21 cellular contexts compared by ENCODE assay signal in the genomic region with DNA sequence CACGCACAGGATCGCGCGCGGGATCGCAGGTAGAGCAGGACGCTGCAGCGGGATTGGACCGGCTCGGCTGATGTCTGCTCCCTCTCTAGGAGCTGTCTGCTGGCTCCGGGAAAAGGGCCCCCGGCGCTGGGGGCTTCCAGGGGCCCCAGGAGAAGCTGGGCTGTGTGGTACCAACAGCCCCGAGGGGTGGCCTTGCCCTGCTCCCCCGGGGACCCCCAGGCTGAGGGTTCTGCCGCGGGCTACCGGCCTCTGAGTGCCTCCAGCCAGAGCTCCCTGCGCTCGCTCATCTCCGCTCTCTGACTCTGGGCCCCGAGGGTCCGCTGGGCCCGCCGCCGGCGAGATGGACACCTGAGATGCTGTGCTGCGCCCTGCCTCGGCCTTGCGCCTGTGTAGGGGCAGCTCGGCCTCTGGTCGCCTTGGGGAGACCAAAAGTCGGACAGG. TPM values are rescaled to one million over a fixed set of nuclear protein-coding genes. Genes with fewer than 3 reads are reported as not detected.
DNase-seq lines count a peak whose midpoint lies in the region; ATAC-seq and TF ChIP-seq lines count a peak whose summit lies in the region.
"Had no signal": no experiment of that assay in that cellular context is flagged by ENCODE, and none has a peak within 500 bp of the region (broad histone marks: within the 10 kb centered on the region; RNA-seq: fewer than 3 reads in every experiment).

No MANE protein-coding gene starts in this region.

- H3K27me3 Mint-ChIP-seq in CD4-positive, alpha-beta T cell: peaks cover 42% of the 10 kb centered on the region
- H3K27me3 Mint-ChIP-seq in H9 (ENCODE audit: low read depth) (peaks cover 25% of the 10 kb centered on the region), natural killer cell (ENCODE audit: low read depth in 2 of 2) (peaks cover 10 to 13% of the 10 kb centered on the region in 2 donors)
- peaks cover 21% of the 10 kb centered on the region for H3K27me3 Mint-ChIP-seq in activated T-helper 2 cell treated with anti-CD3 and anti-CD28 coated beads, Interferon-gamma antibody, Interleukin-2, Interleukin-4, amounts not matched to agents 10 μg/mL and 5 μg/mL and 100 μg/mL, durations not matched to agents 14 hours and 24 hours and 36 hours (ENCODE audit: low read depth)

- H2BK5ac ChIP-seq in H9 (ENCODE audit: insufficient read length, low read length): no peak overlapping the region

- no peaks in the 10 kb centered on the region for H3K79me1 ChIP-seq in H9 (ENCODE audit: insufficient read depth, low read depth, low read length, poor library complexity, severe bottlenecking)

- POLR2A ChIA-PET in CD4-positive, alpha-beta T cell (lab: Charles Lee): interaction anchor here (5.0 kb wide), 1 partner anchor 13 kb away, joined by 22 read pairs; the partner anchor contains the start of gene PKMYT1

- no peak overlapping the region for H3K27ac ChIP-seq in CD4-positive, alpha-beta T cell (ENCODE audit: low read depth, low read length)
- no peak overlapping the region for H3K27ac ChIP-seq in H9 (ENCODE audit: insufficient read length, low read depth, low read length)
- H3K27ac ChIP-seq in prostate gland: no peak overlapping the region
- H3K27ac ChIP-seq: adrenal gland, foreskin keratinocyte, GM23248, tibial nerve had no signal

- DNase-seq in CD4-positive, alpha-beta T cell: no peak
- DNase-seq in H9 (no peak), natural killer cell (no peak), prostate gland (ENCODE audit: low spot score) (no peak), nucleus accumbens (lab: John Stamatoyannopoulos, UW) (no peak)
- no peak for DNase-seq in activated T-helper 2 cell treated with anti-CD3 and anti-CD28 coated beads, Interferon-gamma antibody, Interleukin-2, Interleukin-4, amounts not matched to agents 10 μg/mL and 5 μg/mL and 100 μg/mL, durations not matched to agents 14 hours and 24 hours and 36 hours (ENCODE audit: low spot score)
- DNase-seq: cerebellar nuclear complex; foreskin keratinocyte; NCI-H2029; NCI-H524 treated with DMSO at 0.1 percent for 48 hours; stimulated activated CD4-positive, alpha-beta T cell treated with anti-CD3 and anti-CD28 coated beads, Interleukin-1b, Interleukin-23, amount 100 ng/mL, for 48 hours had no signal

- H2BK120ac ChIP-seq in H9 (ENCODE audit: low read depth, low read length, poor library complexity, severe bottlenecking): no peak overlapping the region

- peaks cover 28% of the 10 kb centered on the region for H3K4me1 Mint-ChIP-seq in CD4-positive, alpha-beta T cell (ENCODE audit: low read depth)
- H3K4me1 Mint-ChIP-seq in H9: peaks cover 22 to 28% of the 10 kb centered on the region in 2 experiments
- H3K4me1 Mint-ChIP-seq in activated T-helper 2 cell treated with anti-CD3 and anti-CD28 coated beads, Interferon-gamma antibody, Interleukin-2, Interleukin-4, amounts not matched to agents 10 μg/mL and 5 μg/mL and 100 μg/mL, durations not matched to agents 14 hours and 24 hours and 36 hours (ENCODE audit: low read depth): peaks cover 23% of the 10 kb centered on the region
- peaks cover 10 to 36% of the 10 kb centered on the region in 2 donors for H3K4me1 Mint-ChIP-seq in natural killer cell

- H3K9me3 Mint-ChIP-seq in CD4-positive, alpha-beta T cell: no peaks in the 10 kb centered on the region
- H3K9me3 Mint-ChIP-seq in H9 (no peaks in the 10 kb centered on the region), natural killer cell (no peaks in the 10 kb centered on the region)
- no peaks in the 10 kb centered on the region for H3K9me3 Mint-ChIP-seq in activated T-helper 2 cell treated with anti-CD3 and anti-CD28 coated beads, Interferon-gamma antibody, Interleukin-2, Interleukin-4, amounts not matched to agents 10 μg/mL and 5 μg/mL and 100 μg/mL, durations not matched to agents 14 hours and 24 hours and 36 hours

- H3K27ac Mint-ChIP-seq in CD4-positive, alpha-beta T cell: no peak overlapping the region
- H3K27ac Mint-ChIP-seq in H9 (no peak overlapping the region; a peak in 1 of 7 replicates), natural killer cell (peak overlapping the region in 1 of 2 donors; percentile 35)
- H3K27ac Mint-ChIP-seq in activated T-helper 2 cell treated with anti-CD3 and anti-CD28 coated beads, Interferon-gamma antibody, Interleukin-2, Interleukin-4, amounts not matched to agents 10 μg/mL and 5 μg/mL and 100 μg/mL, durations not matched to agents 14 hours and 24 hours and 36 hours: no peak overlapping the region

- H3K36me3 Mint-ChIP-seq in CD4-positive, alpha-beta T cell (ENCODE audit: low read depth): no peaks in the 10 kb centered on the region
- peaks cover 4 to 17% (median 15%) of the 10 kb centered on the region in 3 experiments; a peak in 6 of 7 replicates for H3K36me3 Mint-ChIP-seq in H9 (ENCODE audit: insufficient read depth in 1 of 3, low read depth in 3 of 3)
- peaks cover 23% of the 10 kb centered on the region for H3K36me3 Mint-ChIP-seq in activated T-helper 2 cell treated with anti-CD3 and anti-CD28 coated beads, Interferon-gamma antibody, Interleukin-2, Interleukin-4, amounts not matched to agents 10 μg/mL and 5 μg/mL and 100 μg/mL, durations not matched to agents 14 hours and 24 hours and 36 hours (ENCODE audit: low read depth)
- no peaks in the 10 kb centered on the region for H3K36me3 Mint-ChIP-seq in natural killer cell

- no peak overlapping the region for H4K8ac ChIP-seq in H9 (replicated peaks; ENCODE audit: insufficient read length, low read depth, low read length)

- no peak overlapping the region for H2AK5ac ChIP-seq in H9 (ENCODE audit: insufficient read length, low read length)

- H3K9ac ChIP-seq in H9 (ENCODE audit: extremely low read depth, insufficient read length, low read length): no peak overlapping the region
- H3K9ac ChIP-seq: GM23248 had no signal

- no peaks in the 10 kb centered on the region; the same call in 1 of the 2 replicates for H3K4me1 ChIP-seq in H9 (ENCODE audit: insufficient read depth, low read length)
- H3K4me1 ChIP-seq in prostate gland (replicated peaks): peaks cover 35% of the 10 kb centered on the region
- H3K4me1 ChIP-seq: foreskin keratinocyte had no signal

- no peak for ATAC-seq in CD4-positive, alpha-beta T cell (ENCODE audit: poor library complexity)
- ATAC-seq in natural killer cell: no peak
- no peak for ATAC-seq in GM18502 (IDR thresholded peaks at IDR 0.05; ENCODE audit: poor library complexity, unreplicated experiment)
- ATAC-seq in GM21390 (IDR thresholded peaks at IDR 0.05; ENCODE audit: unreplicated experiment): no peak
- ATAC-seq: foreskin keratinocyte had no signal

- CTCF ChIA-PET in CD4-positive, alpha-beta T cell (lab: Charles Lee): interaction anchor here (1.2 kb wide), 1 partner anchor 64 kb away, joined by 3 read pairs; no protein-coding TSS in a partner anchor

- no peak overlapping the region for H3K4me3 ChIP-seq in prostate gland

- H3T11ph ChIP-seq in H9 (ENCODE audit: low read length): no peak overlapping the region

- H2BK15ac ChIP-seq in H9 (ENCODE audit: low read depth, low read length): no peak overlapping the region

- intact Hi-C loops in CD4-positive, alpha-beta T cell (cut with DNase I, micrococcal nuclease): no loop called here
- intact Hi-C loops in activated T-helper 2 cell treated with anti-CD3 and anti-CD28 coated beads, Interferon-gamma antibody, Interleukin-2, Interleukin-4, amounts not matched to agents 10 μg/mL and 5 μg/mL and 100 μg/mL, durations not matched to agents 14 hours and 24 hours and 36 hours (cut with micrococcal nuclease): loop anchor here (2.0 kb wide), 2 partner anchors 15 to 63 kb away; no protein-coding TSS in a partner anchor
- intact Hi-C loops in natural killer cell (cut with micrococcal nuclease) (no loop called here), prostate gland (cut with DNase I) (no loop called here)

- H3K36me3 ChIP-seq in prostate gland: no peaks in the 10 kb centered on the region
- H3K36me3 ChIP-seq: adrenal gland, Peyer's patch had no signal

- no peak overlapping the region for H3K23ac ChIP-seq in H9 (ENCODE audit: insufficient read length, low read depth, low read length)

- TF ChIP-seq CTCF in CD4-positive, alpha-beta T cell (IDR thresholded peaks at IDR 0.05): no peak
- no peak for TF ChIP-seq CTCF in H9 (conservative IDR thresholded peaks at IDR 0.05)
- no peak for TF ChIP-seq CTCF in natural killer cell (IDR thresholded peaks at IDR 0.05)
- no peak for TF ChIP-seq CTCF in prostate gland (IDR thresholded peaks at IDR 0.05)

- H4K91ac ChIP-seq in H9 (ENCODE audit: insufficient read length, low read depth, low read length): no peak overlapping the region

- peaks cover 3% of the 10 kb centered on the region for H4K20me1 ChIP-seq in H9 (ENCODE audit: control insufficient read depth, insufficient read depth, insufficient read length)

- H2BK12ac ChIP-seq in H9 (ENCODE audit: insufficient read length, low read depth, low read length): no peak overlapping the region

- TF ChIP-seq POLR2A in prostate gland (IDR thresholded peaks at IDR 0.05): no peak

- no peak overlapping the region for H3K14ac ChIP-seq in H9 (ENCODE audit: insufficient read depth, low read length)

- H3K4me3 Mint-ChIP-seq in CD4-positive, alpha-beta T cell: peak overlapping the region; percentile 81
- H3K4me3 Mint-ChIP-seq in H9 (peak overlapping the region; percentile 64 to 77; a peak in 4 of 5 replicates), natural killer cell (peak overlapping the region; percentile 73)
- peak overlapping the region; percentile 8 for H3K4me3 Mint-ChIP-seq in activated T-helper 2 cell treated with anti-CD3 and anti-CD28 coated beads, Interferon-gamma antibody, Interleukin-2, Interleukin-4, amounts not matched to agents 10 μg/mL and 5 μg/mL and 100 μg/mL, durations not matched to agents 14 hours and 24 hours and 36 hours (ENCODE audit: low read depth)

- no peak overlapping the region for H2BK20ac ChIP-seq in H9 (ENCODE audit: low read depth, low read length, poor library complexity, severe bottlenecking)

- H3K4ac ChIP-seq in H9 (ENCODE audit: low read depth, low read length): no peak overlapping the region

- H3K18ac ChIP-seq in H9 (ENCODE audit: insufficient read length, low read depth, low read length): no peak overlapping the region

- no peak overlapping the region for H4K5ac ChIP-seq in H9 (ENCODE audit: insufficient read length, low read depth, low read length)

- H3K23me2 ChIP-seq in H9 (ENCODE audit: insufficient read length, low read depth, low read length, poor library complexity, severe bottlenecking): peaks cover 18% of the 10 kb centered on the region

- H2AFZ ChIP-seq in H9 (ENCODE audit: low read length): no peak overlapping the region

- H3K9me3 ChIP-seq in CD4-positive, alpha-beta T cell (ENCODE audit: control insufficient read depth, low read length): no peaks in the 10 kb centered on the region
- H3K9me3 ChIP-seq in H9 (ENCODE audit: control insufficient read depth, low read depth, low read length) (no peaks in the 10 kb centered on the region), prostate gland (no peaks in the 10 kb centered on the region)
- H3K9me3 ChIP-seq: adrenal gland, Peyer's patch, tibial nerve had no signal

- H3K79me2 ChIP-seq in H9 (ENCODE audit: insufficient read depth, low read length): no peaks in the 10 kb centered on the region

- no peak overlapping the region for H3K56ac ChIP-seq in H9 (ENCODE audit: insufficient read length, low read depth, low read length)

- H3K4me2 ChIP-seq in H9 (ENCODE audit: insufficient read depth, insufficient read length, low read length): no peak overlapping the region

- H3K27me3 ChIP-seq in CD4-positive, alpha-beta T cell (ENCODE audit: control insufficient read depth, insufficient read depth, low read length): peaks cover 58% of the 10 kb centered on the region
- H3K27me3 ChIP-seq in H9 (ENCODE audit: insufficient read depth, low read length) (no peaks in the 10 kb centered on the region), prostate gland (replicated peaks; ENCODE audit: insufficient read depth) (no peaks in the 10 kb centered on the region)

- WGBS in H9 (ENCODE audit: extremely low coverage, insufficient read length, low lambda C conversion rate): no CpG with 5 or more reads among the region's 33 CpGs
- WGBS in prostate gland: 47% methylated on average over 32 of the region's 33 CpGs

RNA-seq across cellular contexts. Expression of gene PAQR4, which starts 1.4 kb away (rescaled TPM):
- under 1 TPM; 0.39 to 0.44 TPM for total RNA-seq in CD4-positive, alpha-beta T cell
- 32.1 and 33.3 TPM in 2 replicates for total RNA-seq in H9 (2021)
- total RNA-seq in activated T-helper 2 cell treated with anti-CD3 and anti-CD28 coated beads, Interferon-gamma antibody, Interleukin-2, Interleukin-4, amounts not matched to agents 10 μg/mL and 5 μg/mL and 100 μg/mL, durations not matched to agents 14 hours and 24 hours and 36 hours: 46.9 and 49.9 TPM in 2 replicates
- 1 to 10 TPM; 2.9 to 4.4 (median 3.5) TPM for total RNA-seq in natural killer cell
- total RNA-seq in prostate gland: 10 to 100 TPM in 1 of 2 donors, 1 to 10 TPM in 1; 9.1 to 25.1 TPM

RNA-seq across cellular contexts. Expression of gene KREMEN2, which starts 3.7 kb away (rescaled TPM):
- total RNA-seq in CD4-positive, alpha-beta T cell: not detected
- 12.8 and 14.6 TPM in 2 replicates for total RNA-seq in H9 (2021)
- total RNA-seq in activated T-helper 2 cell treated with anti-CD3 and anti-CD28 coated beads, Interferon-gamma antibody, Interleukin-2, Interleukin-4, amounts not matched to agents 10 μg/mL and 5 μg/mL and 100 μg/mL, durations not matched to agents 14 hours and 24 hours and 36 hours: 0.09 TPM in 1 of 2 replicates, not detected in the other
- total RNA-seq in natural killer cell: under 1 TPM in 1 of 3 donors, not detected in 2; 0.16 TPM
- 1 to 10 TPM; 1.4 to 4.0 TPM for total RNA-seq in prostate gland
- total RNA-seq: adrenal gland, GM23248, tibial nerve had no signal

RNA-seq across cellular contexts. Expression of gene PKMYT1, which starts 12.5 kb away (rescaled TPM):
- total RNA-seq in CD4-positive, alpha-beta T cell: under 1 TPM; 0.47 to 0.60 TPM
- total RNA-seq in H9 (2021): 114 and 120 TPM in 2 replicates
- 102 and 106 TPM in 2 replicates for total RNA-seq in activated T-helper 2 cell treated with anti-CD3 and anti-CD28 coated beads, Interferon-gamma antibody, Interleukin-2, Interleukin-4, amounts not matched to agents 10 μg/mL and 5 μg/mL and 100 μg/mL, durations not matched to agents 14 hours and 24 hours and 36 hours
- 1 to 10 TPM; 2.6 to 5.9 (median 3.5) TPM for total RNA-seq in natural killer cell
- total RNA-seq in prostate gland: 10 to 100 TPM in 1 of 2 donors, 1 to 10 TPM in 1; 4.1 to 25.5 TPM

RNA-seq across cellular contexts. Expression of gene CLDN9, which starts 45.0 kb away (rescaled TPM):
- not detected for total RNA-seq in CD4-positive, alpha-beta T cell
- total RNA-seq in H9 (2021) (1.3 and 1.5 TPM in 2 replicates), natural killer cell (under 1 TPM in 2 of 3 donors, not detected in 1; 0.34 to 0.35 TPM), prostate gland (under 1 TPM in 1 of 2 donors, not detected in 1; 0.91 TPM)
- total RNA-seq in activated T-helper 2 cell treated with anti-CD3 and anti-CD28 coated beads, Interferon-gamma antibody, Interleukin-2, Interleukin-4, amounts not matched to agents 10 μg/mL and 5 μg/mL and 100 μg/mL, durations not matched to agents 14 hours and 24 hours and 36 hours: 0.11 and 0.14 TPM in 2 replicates
- total RNA-seq: Daoy, foreskin keratinocyte, GM23248, M059J had no signal

RNA-seq across cellular contexts. Expression of gene CLDN6, which starts 50.2 kb away (rescaled TPM):
- not detected for total RNA-seq in CD4-positive, alpha-beta T cell
- total RNA-seq in H9 (2021) (743 and 757 TPM in 2 replicates), natural killer cell (not detected), prostate gland (under 1 TPM in 1 of 2 donors, not detected in 1; 0.14 TPM)
- not detected in 2 replicates for total RNA-seq in activated T-helper 2 cell treated with anti-CD3 and anti-CD28 coated beads, Interferon-gamma antibody, Interleukin-2, Interleukin-4, amounts not matched to agents 10 μg/mL and 5 μg/mL and 100 μg/mL, durations not matched to agents 14 hours and 24 hours and 36 hours
- total RNA-seq: Daoy, GM23248, HT-29, lower leg skin, Peyer's patch, tibial nerve had no signal

Comparison
In these comparisons a context has a peak if more than half of its experiments do, and no peak if none do; other contexts are left out.
1. H3K4me3 Mint-ChIP-seq: peak in every context shown above with its lines; median percentile 81 in CD4-positive, alpha-beta T cell; 73 in natural killer cell; 70 in H9; 8 in activated T-helper 2 cell treated with anti-CD3 and anti-CD28 coated beads, Interferon-gamma antibody, Interleukin-2, Interleukin-4, amounts not matched to agents 10 μg/mL and 5 μg/mL and 100 μg/mL, durations not matched to agents 14 hours and 24 hours and 36 hours.